Comparison of ENCODE assay signal across 15 cellular contexts in the genomic region with DNA sequence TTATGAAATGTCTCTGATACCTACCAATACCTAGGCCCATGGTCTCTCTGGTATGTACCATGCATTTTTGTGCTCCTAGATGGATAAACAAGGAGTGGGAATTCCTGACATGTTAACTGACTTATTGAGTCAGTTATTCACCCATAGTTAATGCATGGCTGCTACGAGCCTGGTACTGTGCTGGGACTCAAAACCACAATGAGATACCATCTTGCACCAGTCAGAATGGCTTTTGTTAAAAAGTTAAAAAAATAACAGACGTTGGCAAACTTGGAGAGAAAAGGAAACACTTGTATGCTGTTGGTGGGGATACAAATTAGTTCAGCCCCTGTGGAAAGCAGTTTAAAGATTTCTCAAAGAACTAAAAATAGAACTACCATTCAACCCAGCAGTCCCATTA.
DNase-seq lines count a peak whose midpoint lies in the region; ATAC-seq and TF ChIP-seq lines count a peak whose summit lies in the region.
"Had no signal": no experiment of that assay in that cellular context is flagged by ENCODE, and none has a peak within 500 bp of the region (broad histone marks: within the 10 kb centered on the region; RNA-seq: fewer than 3 reads in every experiment).

No MANE protein-coding gene starts in this region.

- H3K27me3 Mint-ChIP-seq in WTC11 (ENCODE audit: low read depth), result peaks cover 3% of the 10 kb centered on the region
- H3K27me3 Mint-ChIP-seq: CD4-positive, alpha-beta memory T cell had no signal

- ATAC-seq in WTC11, result no peak
- ATAC-seq: A549 had no signal

- TF ChIP-seq CTCF in WTC11 (IDR thresholded peaks at IDR 0.05), result no peak
- no peak for TF ChIP-seq CTCF in epithelial cell of proximal tubule (conservative IDR thresholded peaks at IDR 0.05; ENCODE audit: low read depth, low read length)
- no peak for TF ChIP-seq CTCF in Peyer's patch (IDR thresholded peaks at IDR 0.05)

- peaks cover 68% of the 10 kb centered on the region for H3K9me3 Mint-ChIP-seq in WTC11

- no peak overlapping the region for H3K4me3 ChIP-seq in epithelial cell of proximal tubule (ENCODE audit: low read depth, low read length)
- H3K4me3 ChIP-seq in Peyer's patch, result no peak overlapping the region
- H3K4me3 ChIP-seq: A549 had no signal

- H3K27ac ChIP-seq in Peyer's patch, result no peak overlapping the region
- H3K27ac ChIP-seq: A549, C4-2B had no signal

- POLR2A ChIA-PET in WTC11 (lab: Charles Lee), result no interaction called here

- H3K27ac Mint-ChIP-seq in WTC11, result peak overlapping the region; percentile 83; the same call in 1 of the 2 replicates
- H3K27ac Mint-ChIP-seq: CD4-positive, alpha-beta memory T cell had no signal

- CTCF ChIA-PET in WTC11 (lab: Charles Lee), result no interaction called here

- DNase-seq in OCI-M1 (lab: John Stamatoyannopoulos, UW) (peak; percentile 9), WTC11 (ENCODE audit: low spot score) (no peak), epithelial cell of proximal tubule (ENCODE audit: low read depth) (peak; percentile 25), NCI-H2227 (lab: John Stamatoyannopoulos, UW; ENCODE audit: unreplicated experiment) (no peak), GOT3 (lab: John Stamatoyannopoulos, UW) (no peak), Peyer's patch (no peak)
- DNase-seq in activated effector memory CD4-positive, alpha-beta T cell treated with anti-CD3 and anti-CD28 coated beads, Interleukin-2, amount 50 U/mL, for 16 hours, result no peak
- DNase-seq: BE2C; CD4-positive, alpha-beta memory T cell; DMS79; GDM1; H7; IMR-90 had no signal

- H3K27me3 ChIP-seq in Peyer's patch, result no peaks in the 10 kb centered on the region
- H3K27me3 ChIP-seq: BE2C had no signal

- H3K36me3 ChIP-seq in Peyer's patch, result no peaks in the 10 kb centered on the region
- H3K36me3 ChIP-seq: BE2C had no signal

- peaks cover 67% of the 10 kb centered on the region for H3K36me3 Mint-ChIP-seq in WTC11
- H3K36me3 Mint-ChIP-seq: CD4-positive, alpha-beta memory T cell had no signal

- TF ChIP-seq POLR2A in Peyer's patch (IDR thresholded peaks at IDR 0.05), result no peak

- no peaks in the 10 kb centered on the region for H3K4me1 ChIP-seq in Peyer's patch
- H3K4me1 ChIP-seq: A549, BE2C had no signal

- H3K4me1 Mint-ChIP-seq in WTC11, result peaks cover 8% of the 10 kb centered on the region
- H3K4me1 Mint-ChIP-seq: CD4-positive, alpha-beta memory T cell had no signal

- H3K4me3 Mint-ChIP-seq in WTC11, result no peak overlapping the region
- H3K4me3 Mint-ChIP-seq: CD4-positive, alpha-beta memory T cell had no signal

- peaks cover 0 to 17% (median 0%) of the 10 kb centered on the region in 4 donors for H3K9me3 ChIP-seq in Peyer's patch
- H3K9me3 ChIP-seq: A549, BE2C had no signal

TF ChIP-seq in WTC11, 78 proteins besides CTCF, POLR2A, EP300 and RAD21:
- TF ChIP-seq, protein P1, sequence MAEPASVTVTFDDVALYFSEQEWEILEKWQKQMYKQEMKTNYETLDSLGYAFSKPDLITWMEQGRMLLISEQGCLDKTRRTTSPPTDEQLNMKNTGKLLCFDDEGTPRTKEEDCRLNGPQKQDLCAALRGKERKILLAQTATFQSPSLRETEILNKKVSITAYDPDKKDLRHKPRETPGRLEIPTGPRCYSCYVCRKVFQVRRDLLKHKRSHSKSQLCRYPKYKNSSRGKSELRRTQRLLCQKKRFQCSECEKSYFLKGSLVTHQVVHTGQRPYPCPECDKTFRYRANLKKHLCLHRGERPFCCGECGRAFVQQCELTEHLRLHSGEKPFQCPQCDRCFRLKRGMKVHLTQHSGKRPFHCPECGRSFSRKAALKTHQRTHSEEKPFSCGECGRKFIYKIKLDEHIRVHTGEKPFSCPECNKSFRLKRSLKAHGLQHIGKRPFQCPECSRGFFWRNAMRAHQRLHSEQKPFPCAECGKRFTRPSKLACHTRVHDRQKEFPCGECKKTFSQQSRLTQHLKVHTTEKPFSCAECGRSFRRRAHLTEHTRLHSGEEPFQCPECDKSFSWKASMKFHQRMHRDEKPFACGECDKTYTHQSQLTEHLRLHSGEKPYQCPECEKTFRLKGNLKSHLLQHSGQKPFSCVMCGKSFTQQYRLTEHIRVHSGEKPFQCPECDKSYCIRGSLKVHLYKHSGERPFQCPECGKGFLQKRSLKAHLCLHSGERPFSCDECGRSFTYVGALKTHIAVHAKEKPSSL (CRISPR knock-in tag; conservative IDR thresholded peaks at IDR 0.05), result no peak
- TF ChIP-seq ZNF121 (CRISPR knock-in tag; IDR thresholded peaks at IDR 0.05), result no peak
- TF ChIP-seq OVOL2 (CRISPR knock-in tag; IDR thresholded peaks at IDR 0.05; ENCODE audit: borderline replicate concordance), result no peak
- TF ChIP-seq, protein P2, sequence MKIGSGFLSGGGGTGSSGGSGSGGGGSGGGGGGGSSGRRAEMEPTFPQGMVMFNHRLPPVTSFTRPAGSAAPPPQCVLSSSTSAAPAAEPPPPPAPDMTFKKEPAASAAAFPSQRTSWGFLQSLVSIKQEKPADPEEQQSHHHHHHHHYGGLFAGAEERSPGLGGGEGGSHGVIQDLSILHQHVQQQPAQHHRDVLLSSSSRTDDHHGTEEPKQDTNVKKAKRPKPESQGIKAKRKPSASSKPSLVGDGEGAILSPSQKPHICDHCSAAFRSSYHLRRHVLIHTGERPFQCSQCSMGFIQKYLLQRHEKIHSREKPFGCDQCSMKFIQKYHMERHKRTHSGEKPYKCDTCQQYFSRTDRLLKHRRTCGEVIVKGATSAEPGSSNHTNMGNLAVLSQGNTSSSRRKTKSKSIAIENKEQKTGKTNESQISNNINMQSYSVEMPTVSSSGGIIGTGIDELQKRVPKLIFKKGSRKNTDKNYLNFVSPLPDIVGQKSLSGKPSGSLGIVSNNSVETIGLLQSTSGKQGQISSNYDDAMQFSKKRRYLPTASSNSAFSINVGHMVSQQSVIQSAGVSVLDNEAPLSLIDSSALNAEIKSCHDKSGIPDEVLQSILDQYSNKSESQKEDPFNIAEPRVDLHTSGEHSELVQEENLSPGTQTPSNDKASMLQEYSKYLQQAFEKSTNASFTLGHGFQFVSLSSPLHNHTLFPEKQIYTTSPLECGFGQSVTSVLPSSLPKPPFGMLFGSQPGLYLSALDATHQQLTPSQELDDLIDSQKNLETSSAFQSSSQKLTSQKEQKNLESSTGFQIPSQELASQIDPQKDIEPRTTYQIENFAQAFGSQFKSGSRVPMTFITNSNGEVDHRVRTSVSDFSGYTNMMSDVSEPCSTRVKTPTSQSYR (CRISPR knock-in tag; IDR thresholded peaks at IDR 0.05), result no peak
- TF ChIP-seq SP1 (CRISPR knock-in tag; conservative IDR thresholded peaks at IDR 0.05), result no peak
- TF ChIP-seq CBFB (CRISPR knock-in tag; IDR thresholded peaks at IDR 0.05; ENCODE audit: low read depth), result no peak
- no peak for TF ChIP-seq RORB (CRISPR knock-in tag; IDR thresholded peaks at IDR 0.05)
- no peak for TF ChIP-seq ZNF416 (CRISPR knock-in tag; IDR thresholded peaks at IDR 0.05)
- TF ChIP-seq, protein P3, sequence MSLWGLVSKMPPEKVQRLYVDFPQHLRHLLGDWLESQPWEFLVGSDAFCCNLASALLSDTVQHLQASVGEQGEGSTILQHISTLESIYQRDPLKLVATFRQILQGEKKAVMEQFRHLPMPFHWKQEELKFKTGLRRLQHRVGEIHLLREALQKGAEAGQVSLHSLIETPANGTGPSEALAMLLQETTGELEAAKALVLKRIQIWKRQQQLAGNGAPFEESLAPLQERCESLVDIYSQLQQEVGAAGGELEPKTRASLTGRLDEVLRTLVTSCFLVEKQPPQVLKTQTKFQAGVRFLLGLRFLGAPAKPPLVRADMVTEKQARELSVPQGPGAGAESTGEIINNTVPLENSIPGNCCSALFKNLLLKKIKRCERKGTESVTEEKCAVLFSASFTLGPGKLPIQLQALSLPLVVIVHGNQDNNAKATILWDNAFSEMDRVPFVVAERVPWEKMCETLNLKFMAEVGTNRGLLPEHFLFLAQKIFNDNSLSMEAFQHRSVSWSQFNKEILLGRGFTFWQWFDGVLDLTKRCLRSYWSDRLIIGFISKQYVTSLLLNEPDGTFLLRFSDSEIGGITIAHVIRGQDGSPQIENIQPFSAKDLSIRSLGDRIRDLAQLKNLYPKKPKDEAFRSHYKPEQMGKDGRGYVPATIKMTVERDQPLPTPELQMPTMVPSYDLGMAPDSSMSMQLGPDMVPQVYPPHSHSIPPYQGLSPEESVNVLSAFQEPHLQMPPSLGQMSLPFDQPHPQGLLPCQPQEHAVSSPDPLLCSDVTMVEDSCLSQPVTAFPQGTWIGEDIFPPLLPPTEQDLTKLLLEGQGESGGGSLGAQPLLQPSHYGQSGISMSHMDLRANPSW (CRISPR knock-in tag; conservative IDR thresholded peaks at IDR 0.05; ENCODE audit: low read depth), result no peak
- TF ChIP-seq, protein P4, sequence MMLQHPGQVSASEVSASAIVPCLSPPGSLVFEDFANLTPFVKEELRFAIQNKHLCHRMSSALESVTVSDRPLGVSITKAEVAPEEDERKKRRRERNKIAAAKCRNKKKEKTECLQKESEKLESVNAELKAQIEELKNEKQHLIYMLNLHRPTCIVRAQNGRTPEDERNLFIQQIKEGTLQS (CRISPR knock-in tag; conservative IDR thresholded peaks at IDR 0.05), result no peak
- no peak for TF ChIP-seq ZNF263 (CRISPR knock-in tag; IDR thresholded peaks at IDR 0.05; ENCODE audit: low read depth)
- no peak for TF ChIP-seq ZNF219 (CRISPR knock-in tag; IDR thresholded peaks at IDR 0.05; ENCODE audit: borderline replicate concordance)
- TF ChIP-seq IRF2 (CRISPR knock-in tag; IDR thresholded peaks at IDR 0.05; ENCODE audit: borderline replicate concordance, low read depth), result no peak
- TF ChIP-seq GTF2I (CRISPR knock-in tag; conservative IDR thresholded peaks at IDR 0.05), result no peak
- TF ChIP-seq RELA (CRISPR knock-in tag; IDR thresholded peaks at IDR 0.05; ENCODE audit: borderline replicate concordance), result no peak
- no peak for TF ChIP-seq GRHL2 (CRISPR knock-in tag; IDR thresholded peaks at IDR 0.05; ENCODE audit: insufficient replicate concordance, severe bottlenecking)
- TF ChIP-seq ETV6 (CRISPR knock-in tag; IDR thresholded peaks at IDR 0.05), result no peak
- no peak for TF ChIP-seq ELF4 (CRISPR knock-in tag; IDR thresholded peaks at IDR 0.05; ENCODE audit: low read depth)
TF ChIP-seq in WTC11: peak in this region for 0.

Comparison
In these comparisons a context has a peak if more than half of its experiments do, and no peak if none do; other contexts are left out.
1. DNase-seq: peak in OCI-M1 (single experiment) and epithelial cell of proximal tubule (single experiment); none in WTC11 (single experiment), NCI-H2227 (single experiment), activated effector memory CD4-positive, alpha-beta T cell treated with anti-CD3 and anti-CD28 coated beads, Interleukin-2, amount 50 U/mL, for 16 hours (single experiment), GOT3 (single experiment) and Peyer's patch (0 of 3).